ENCODE assay signal across 9 cellular contexts in the genomic region with DNA sequence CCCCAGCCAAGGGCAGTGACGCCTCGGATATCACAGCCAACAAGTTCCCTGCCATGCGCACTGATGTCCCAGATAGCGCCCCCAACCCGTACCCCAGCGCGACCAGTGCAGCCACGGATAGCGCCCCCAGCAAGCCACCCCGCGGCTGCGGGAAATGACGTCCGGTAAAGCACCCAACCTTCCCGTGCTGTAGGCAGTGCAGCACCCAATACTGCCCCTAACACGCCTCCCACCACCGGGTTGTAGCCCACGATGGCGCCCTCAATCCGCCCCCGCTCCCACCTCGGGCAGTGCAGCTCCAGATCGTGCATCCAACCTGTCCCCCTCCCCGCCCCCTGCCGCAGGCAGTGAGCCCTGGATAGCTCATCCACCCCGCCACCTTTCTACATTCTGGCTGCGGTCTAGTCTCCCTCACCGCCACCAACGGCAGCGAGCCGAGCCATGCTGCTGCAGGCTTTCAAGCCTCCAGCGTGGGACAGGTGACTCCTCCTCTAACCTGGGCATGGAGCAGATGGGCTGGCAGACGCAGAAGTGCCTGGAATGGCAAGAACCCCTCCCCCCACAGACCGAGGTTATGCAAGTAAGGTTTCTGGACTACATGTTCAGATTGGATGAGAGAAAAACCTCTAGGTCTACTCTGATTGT. TPM values are rescaled to one million over a fixed set of nuclear protein-coding genes. Genes with fewer than 3 reads are reported as not detected.
DNase-seq lines count a peak whose midpoint lies in the region; TF ChIP-seq lines count a peak whose summit lies in the region.
"Had no signal": no experiment of that assay in that cellular context is flagged by ENCODE, and none has a peak within 500 bp of the region (broad histone marks: within the 10 kb centered on the region; RNA-seq: fewer than 3 reads in every experiment).

No MANE protein-coding gene starts in this region.

- H3K4me3 Mint-ChIP-seq in neural progenitor cell, result peak overlapping the region; percentile 95

- peak overlapping the region; percentile 90 for H2AFZ ChIP-seq in neural progenitor cell (replicated peaks)

- no peaks in the 10 kb centered on the region for H4K20me1 ChIP-seq in neural progenitor cell (ENCODE audit: low read depth)

- H3F3A ChIP-seq in neural progenitor cell (ENCODE audit: low read depth), result peaks cover 7% of the 10 kb centered on the region

- DNase-seq in H7 (peak; percentile 72), NCI-H524 treated with DMSO at 0.1 percent for 48 hours (lab: John Stamatoyannopoulos, UW) (peak; percentile 65), coronary artery (ENCODE audit: low spot score) (no peak), neural progenitor cell (ENCODE audit: low spot score) (peak; percentile 63), NCI-H2107 treated with DMSO at 0.1 percent for 48 hours (lab: John Stamatoyannopoulos, UW; ENCODE audit: unreplicated experiment) (no peak), OCI-M1 (lab: John Stamatoyannopoulos, UW) (no peak), NCI-H1417 (lab: John Stamatoyannopoulos, UW) (no peak), CD1c-positive myeloid dendritic cell (ENCODE audit: extremely low spot score) (no peak)
- DNase-seq: SJCRH30 had no signal

- no peak overlapping the region for H3K27ac Mint-ChIP-seq in neural progenitor cell

- H3K9me3 Mint-ChIP-seq in neural progenitor cell, result no peaks in the 10 kb centered on the region

- H3K4me1 Mint-ChIP-seq in neural progenitor cell, result peaks cover 19% of the 10 kb centered on the region

- H3K79me2 ChIP-seq in neural progenitor cell (ENCODE audit: low read depth), result no peaks in the 10 kb centered on the region

- H3K9ac ChIP-seq in neural progenitor cell, result no peak overlapping the region

- H3K4me2 ChIP-seq in neural progenitor cell, result peak overlapping the region; percentile 92

- no peak for TF ChIP-seq CTCF in coronary artery (IDR thresholded peaks at IDR 0.05)
- TF ChIP-seq CTCF in neural progenitor cell (IDR thresholded peaks at IDR 0.05), result peak; percentile 34

- H3K27ac ChIP-seq in coronary artery (no peak overlapping the region), neural progenitor cell (no peak overlapping the region)
- H3K27ac ChIP-seq: SJCRH30 had no signal

- peaks cover 12% of the 10 kb centered on the region for H3K27me3 Mint-ChIP-seq in neural progenitor cell (ENCODE audit: insufficient read depth, low read depth)

- H3K4me1 ChIP-seq in neural progenitor cell, result peaks cover 6% of the 10 kb centered on the region
- H3K4me1 ChIP-seq: SJCRH30 had no signal

- H3K36me3 ChIP-seq in H7 (replicated peaks; ENCODE audit: control insufficient read depth, insufficient read depth, low read length), result no peaks in the 10 kb centered on the region
- H3K36me3 ChIP-seq in neural progenitor cell, result no peaks in the 10 kb centered on the region
- H3K36me3 ChIP-seq: SJCRH30 had no signal

- peak overlapping the region; percentile 45 for H3K4me3 ChIP-seq in H7 (ENCODE audit: insufficient read depth, low read depth, low read length)
- H3K4me3 ChIP-seq in coronary artery, result peak overlapping the region; percentile 28
- H3K4me3 ChIP-seq in neural progenitor cell, result peak overlapping the region; percentile 54
- H3K4me3 ChIP-seq: SJCRH30 had no signal

- no peaks in the 10 kb centered on the region for H3K36me3 Mint-ChIP-seq in neural progenitor cell

- no peaks in the 10 kb centered on the region for H3K9me3 ChIP-seq in neural progenitor cell (ENCODE audit: low read depth)
- H3K9me3 ChIP-seq: SJCRH30 had no signal

- H3K27me3 ChIP-seq in H7 (ENCODE audit: control insufficient read depth, insufficient read depth, low read length) (peaks cover 40% of the 10 kb centered on the region), neural progenitor cell (peaks cover 60% of the 10 kb centered on the region)
- H3K27me3 ChIP-seq: SJCRH30 had no signal

RNA-seq across cellular contexts. Expression of gene RFPL2, which starts 0.5 kb away (rescaled TPM):
- total RNA-seq in H7 (2014; rRNA removed; shearing (Covaris generic)), result 0.15 and 0.45 TPM in 2 replicates
- total RNA-seq in neural progenitor cell (ENCODE audit: low replicate concordance), result 0.12 and 1.8 TPM in 2 replicates
- total RNA-seq: SJCRH30 had no signal

RNA-seq across cellular contexts. Expression of gene C22orf42, which starts 45.2 kb away (rescaled TPM):
- not detected in 2 replicates for total RNA-seq in H7 (2014; rRNA removed; shearing (Covaris generic))
- 0.50 TPM in 1 of 2 replicates, not detected in the other for total RNA-seq in neural progenitor cell (ENCODE audit: low replicate concordance)
- total RNA-seq: SJCRH30 had no signal

RNA-seq across cellular contexts. Expression of gene SLC5A4, which starts 50.8 kb away (rescaled TPM):
- total RNA-seq in H7 (2014; rRNA removed; shearing (Covaris generic)), result not detected in 2 replicates
- 0.06 TPM in 2 replicates for total RNA-seq in neural progenitor cell (ENCODE audit: low replicate concordance)

Comparison
In these comparisons a context has a peak if more than half of its experiments do, and no peak if none do; other contexts are left out.
1. DNase-seq: peak in H7 (single experiment), NCI-H524 treated with DMSO at 0.1 percent for 48 hours (single experiment) and neural progenitor cell (single experiment); none in coronary artery (single experiment), NCI-H2107 treated with DMSO at 0.1 percent for 48 hours (single experiment), OCI-M1 (single experiment), NCI-H1417 (0 of 3) and CD1c-positive myeloid dendritic cell (single experiment).
2. Peak in every context shown above with its lines, with median percentiles within 50 percentile points of each other: H3K4me3 ChIP-seq.